Comparison of ENCODE assay signal across 8 cellular contexts in genomic region chr1:145451914-145452313, GRCh38. TPM values are rescaled to one million over a fixed set of nuclear protein-coding genes. Genes with fewer than 3 reads are reported as not detected.
DNase-seq lines count a peak whose midpoint lies in the region; ATAC-seq and TF ChIP-seq lines count a peak whose summit lies in the region.
"Not testable (repeated sequence)": the region's sequence is repeated elsewhere in the genome, so short reads cannot be mapped to it uniquely, and the experiment has no call there.

No MANE protein-coding gene starts in this region.

- not testable (repeated sequence) for H3K36me3 Mint-ChIP-seq in activated CD8-positive, alpha-beta T cell treated with anti-CD3 and anti-CD28 coated beads for 36 hours (ENCODE audit: low read depth); activated naive CD8-positive, alpha-beta T cell treated with anti-CD3 and anti-CD28 coated beads, Interleukin-2, amount 50 U/mL, for 24 hours (ENCODE audit: low read depth)

- POLR2A ChIA-PET in activated CD8-positive, alpha-beta T cell treated with anti-CD3 and anti-CD28 coated beads for 36 hours (lab: Charles Lee): not testable (repeated sequence)

- H3K27ac ChIP-seq in SJCRH30, right lobe of liver: not testable (repeated sequence)

- WGBS in right lobe of liver (ENCODE audit: insufficient coverage, low coverage, low lambda C conversion rate, missing lambda C conversion rate): no CpG with 5 or more reads among the region's 8 CpGs

- peak; percentile 74 for ATAC-seq in activated CD8-positive, alpha-beta T cell treated with anti-CD3 and anti-CD28 coated beads for 36 hours
- peak; percentile 49 for ATAC-seq in activated naive CD8-positive, alpha-beta T cell treated with anti-CD3 and anti-CD28 coated beads, Interleukin-2, amount 50 U/mL, for 24 hours
- ATAC-seq in right lobe of liver: peak; percentile 43 to 71 (median 55)

- TF ChIP-seq POLR2A in right lobe of liver (IDR thresholded peaks at IDR 0.05): not testable (repeated sequence)

- H3K4me1 ChIP-seq in SJCRH30, right lobe of liver: not testable (repeated sequence)

- not testable (repeated sequence) for H3K4me3 ChIP-seq in SJCRH30, right lobe of liver

- not testable (repeated sequence) for H3K4me1 Mint-ChIP-seq in activated CD8-positive, alpha-beta T cell treated with anti-CD3 and anti-CD28 coated beads for 36 hours (ENCODE audit: low read depth); activated naive CD8-positive, alpha-beta T cell treated with anti-CD3 and anti-CD28 coated beads, Interleukin-2, amount 50 U/mL, for 24 hours

- CTCF ChIA-PET in activated CD8-positive, alpha-beta T cell treated with anti-CD3 and anti-CD28 coated beads for 36 hours (lab: Charles Lee): not testable (repeated sequence)

- H3K27ac Mint-ChIP-seq in activated CD8-positive, alpha-beta T cell treated with anti-CD3 and anti-CD28 coated beads for 36 hours; activated naive CD8-positive, alpha-beta T cell treated with anti-CD3 and anti-CD28 coated beads, Interleukin-2, amount 50 U/mL, for 24 hours: not testable (repeated sequence)

- H3K27me3 ChIP-seq in SJCRH30, right lobe of liver: not testable (repeated sequence)

- in situ Hi-C loops in KBM-7 (cut with MboI; ENCODE audit: low pct_unique_long_range_greater_than_20kb, low sequenced_read_pairs): not testable (repeated sequence)

- H3K36me3 ChIP-seq in SJCRH30, right lobe of liver: not testable (repeated sequence)

- not testable (repeated sequence) for H3K4me3 Mint-ChIP-seq in activated CD8-positive, alpha-beta T cell treated with anti-CD3 and anti-CD28 coated beads for 36 hours; activated naive CD8-positive, alpha-beta T cell treated with anti-CD3 and anti-CD28 coated beads, Interleukin-2, amount 50 U/mL, for 24 hours

- H3K9me3 ChIP-seq in SJCRH30 (replicated peaks); right lobe of liver: not testable (repeated sequence)

- H3K9me3 Mint-ChIP-seq in activated CD8-positive, alpha-beta T cell treated with anti-CD3 and anti-CD28 coated beads for 36 hours; activated naive CD8-positive, alpha-beta T cell treated with anti-CD3 and anti-CD28 coated beads, Interleukin-2, amount 50 U/mL, for 24 hours: not testable (repeated sequence)

- TF ChIP-seq CTCF in activated CD8-positive, alpha-beta T cell treated with anti-CD3 and anti-CD28 coated beads for 36 hours (IDR thresholded peaks at IDR 0.05); right lobe of liver (IDR thresholded peaks at IDR 0.05): not testable (repeated sequence)

- H3K27me3 Mint-ChIP-seq in activated CD8-positive, alpha-beta T cell treated with anti-CD3 and anti-CD28 coated beads for 36 hours: peaks cover 21% of the 10 kb centered on the region
- H3K27me3 Mint-ChIP-seq in activated naive CD8-positive, alpha-beta T cell treated with anti-CD3 and anti-CD28 coated beads, Interleukin-2, amount 50 U/mL, for 24 hours: peaks cover 23% of the 10 kb centered on the region

- intact Hi-C loops in activated CD8-positive, alpha-beta T cell treated with anti-CD3 and anti-CD28 coated beads for 36 hours (cut with micrococcal nuclease); right lobe of liver (cut with DNase I): not testable (repeated sequence)

- peak; percentile 8 for DNase-seq in CD1c-positive myeloid dendritic cell (ENCODE audit: extremely low spot score)
- peak; percentile 23 for DNase-seq in KBM-7
- DNase-seq in SJCRH30: peak; percentile 27 to 40
- DNase-seq in activated CD8-positive, alpha-beta T cell treated with anti-CD3 and anti-CD28 coated beads for 36 hours: peak; percentile 54
- DNase-seq in activated naive CD8-positive, alpha-beta T cell treated with anti-CD3 and anti-CD28 coated beads, Interleukin-2, amount 50 U/mL, for 24 hours: peak; percentile 45
- peak; percentile 17 for DNase-seq in glomerular visceral epithelial cell (ENCODE audit: extremely low spot score)
- not testable (repeated sequence) for DNase-seq in right lobe of liver
- peak; percentile 27 to 51 for DNase-seq in stimulated activated CD4-positive, alpha-beta T cell treated with anti-CD3 and anti-CD28 coated beads, Interleukin-2, amount 100 ng/mL, for 24 hours

RNA-seq across cellular contexts. Expression of gene NBPF20, which starts 26.5 kb away (rescaled TPM):
- 2.0 and 2.3 TPM in 2 replicates for total RNA-seq in SJCRH30 (2014; rRNA removed; shearing (Covaris generic))
- 1 to 10 TPM in 1 of 2 experiments, under 1 TPM in 1; 0.69 to 1.2 TPM for total RNA-seq in activated CD8-positive, alpha-beta T cell treated with anti-CD3 and anti-CD28 coated beads for 36 hours
- total RNA-seq in right lobe of liver: 10 to 100 TPM in 2 of 6 experiments, 1 to 10 TPM in 4; 4.0 to 12.4 (median 5.8) TPM
